16 cellular contexts compared by ENCODE assay signal in the genomic region with DNA sequence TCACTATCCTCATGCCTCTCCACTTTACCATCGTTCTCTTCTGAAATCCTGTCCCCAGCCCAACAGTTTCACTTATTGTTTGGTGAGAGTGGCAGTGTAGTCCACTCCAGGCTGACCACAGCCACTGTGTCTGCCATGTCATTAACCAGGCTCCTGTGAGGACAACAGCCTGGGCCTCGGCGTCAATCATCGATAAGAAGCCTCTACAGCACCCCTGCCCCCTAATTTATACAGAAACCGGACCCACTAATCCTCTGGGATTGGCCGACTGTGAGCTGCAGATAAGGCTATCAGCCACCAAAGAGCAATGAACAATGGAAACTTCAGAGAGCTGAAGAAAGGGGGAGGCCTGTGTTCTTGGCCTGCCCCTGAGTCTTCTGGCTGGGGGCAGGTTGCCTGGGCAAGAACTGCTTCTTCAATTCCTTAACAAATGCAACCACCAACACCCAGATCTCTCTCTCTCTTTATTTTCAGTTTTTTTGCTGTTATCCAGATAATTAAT. TPM values are rescaled to one million over a fixed set of nuclear protein-coding genes. Genes with fewer than 3 reads are reported as not detected.
DNase-seq lines count a peak whose midpoint lies in the region; TF ChIP-seq lines count a peak whose summit lies in the region.
"Had no signal": no experiment of that assay in that cellular context is flagged by ENCODE, and none has a peak within 500 bp of the region (broad histone marks: within the 10 kb centered on the region; RNA-seq: fewer than 3 reads in every experiment).

No MANE protein-coding gene starts in this region.

- H3K27ac ChIP-seq in A673 (ENCODE audit: low read depth, low read length, poor library complexity, severe bottlenecking) (peak overlapping the region; percentile 16), colonic mucosa (no peak overlapping the region)
- H3K27ac ChIP-seq: tibial artery had no signal

- no peak overlapping the region for H3K4me3 Mint-ChIP-seq in nephron progenitor cell
- H3K4me3 Mint-ChIP-seq: activated CD4-positive, alpha-beta T cell treated with anti-CD3 and anti-CD28 coated beads, Interleukin-2, amount 10 ng/mL, durations not matched to agents 24 days and 14 days had no signal

- H3K9me3 ChIP-seq in A673 (ENCODE audit: low read depth, low read length, poor library complexity, severe bottlenecking) (no peaks in the 10 kb centered on the region), colonic mucosa (no peaks in the 10 kb centered on the region)
- H3K9me3 ChIP-seq: tibial artery had no signal

- no peaks in the 10 kb centered on the region for H3K9me3 Mint-ChIP-seq in nephron progenitor cell
- H3K9me3 Mint-ChIP-seq: activated CD4-positive, alpha-beta T cell treated with anti-CD3 and anti-CD28 coated beads, Interleukin-2, amount 10 ng/mL, durations not matched to agents 24 days and 14 days had no signal

- peaks cover 20% of the 10 kb centered on the region for H3K4me1 Mint-ChIP-seq in nephron progenitor cell

- H3K36me3 Mint-ChIP-seq in nephron progenitor cell (ENCODE audit: low read depth) = peaks cover 65% of the 10 kb centered on the region

- TF ChIP-seq CTCF in A673 (conservative IDR thresholded peaks at IDR 0.05; ENCODE audit: low read depth, low read length) (no peak), nephron progenitor cell (IDR thresholded peaks at IDR 0.05) (no peak), colonic mucosa (IDR thresholded peaks at IDR 0.05) (no peak)

- peak overlapping the region; percentile 94 for H3K27ac Mint-ChIP-seq in nephron progenitor cell
- H3K27ac Mint-ChIP-seq: activated CD4-positive, alpha-beta T cell treated with anti-CD3 and anti-CD28 coated beads, Interleukin-2, amount 10 ng/mL, durations not matched to agents 24 days and 14 days had no signal

- H3K36me3 ChIP-seq in A673 (ENCODE audit: insufficient read depth, low read length, poor library complexity, severe bottlenecking) (peaks cover 47% of the 10 kb centered on the region), colonic mucosa (peaks cover 7% of the 10 kb centered on the region)

- H3K27me3 Mint-ChIP-seq in nephron progenitor cell (ENCODE audit: low read depth, poor library complexity) = no peaks in the 10 kb centered on the region
- H3K27me3 Mint-ChIP-seq: activated CD4-positive, alpha-beta T cell treated with anti-CD3 and anti-CD28 coated beads, Interleukin-2, amount 10 ng/mL, durations not matched to agents 24 days and 14 days had no signal

- H3K9ac ChIP-seq in colonic mucosa (ENCODE audit: low read depth in 2 of 2, low read length in 2 of 2) = no peak overlapping the region

- CTCF ChIA-PET in A673 (lab: Charles Lee) (no interaction called here), HEK293T (lab: Yijun Ruan, JAX) (interaction anchor here (1.2 kb wide), 1 partner anchor 49 kb away, joined by 3 read pairs; no protein-coding TSS in a partner anchor)

- BruUV-seq in A673 (replicated peaks; lab: Mats Ljungman, UMichigan) = TSS peak; percentile 23

- intact Hi-C loops in A673 (cut with micrococcal nuclease; ENCODE audit: unreplicated experiment) = no loop called here
- intact Hi-C loops in colonic mucosa (cut with DNase I) = no loop called here

- POLR2A ChIA-PET in A673 (lab: Charles Lee; ENCODE audit: low non-redundant PET) (no interaction called here), HEK293T (lab: Yijun Ruan, JAX) (interaction anchor here (2.0 kb wide), 1 partner anchor 9 kb away, joined by 10 read pairs; no protein-coding TSS in a partner anchor)

- H3K4me3 ChIP-seq in A673 (ENCODE audit: low read depth, low read length, poor library complexity, severe bottlenecking) (no peak overlapping the region), colonic mucosa (no peak overlapping the region)
- H3K4me3 ChIP-seq: tibial artery had no signal

- H3K4me1 ChIP-seq in A673 (ENCODE audit: insufficient read depth, low read length, poor library complexity, severe bottlenecking) (peaks cover 17% of the 10 kb centered on the region), colonic mucosa (peaks cover 2% of the 10 kb centered on the region)
- H3K4me1 ChIP-seq: tibial artery had no signal

- DNase-seq in A673 (ENCODE audit: low spot score) = no peak
- DNase-seq in HUDEP-2 (lab: John Stamatoyannopoulos, UW; ENCODE audit: unreplicated experiment in 76 of 76) = peak in 72 of 76 experiments; percentile 60 to 97 (median 83)
- DNase-seq in astrocyte of the hippocampus (ENCODE audit: low read depth, low spot score) = peak; percentile 17
- DNase-seq in nephron progenitor cell = no peak
- DNase-seq in colonic mucosa = no peak
- DNase-seq in midbrain (lab: John Stamatoyannopoulos, UW) = no peak
- no peak for DNase-seq in NCI-H2227 (lab: John Stamatoyannopoulos, UW; ENCODE audit: unreplicated experiment)
- DNase-seq in HEK293T (ENCODE audit: extremely low spot score) = no peak
- DNase-seq: activated CD4-positive, alpha-beta T cell treated with anti-CD3 and anti-CD28 coated beads, Interleukin-2, amount 10 ng/mL, durations not matched to agents 24 days and 14 days; activated T-cell treated with anti-CD3 and anti-CD28 coated beads, Interleukin-2, amount 50 U/mL, for 1 hour; AML-193; NCI-H2029; retina; tibial artery had no signal

- no peaks in the 10 kb centered on the region for H3K27me3 ChIP-seq in A673 (replicated peaks; ENCODE audit: insufficient read depth, low read depth, low read length, poor library complexity)
- H3K27me3 ChIP-seq in colonic mucosa = no peaks in the 10 kb centered on the region
- H3K27me3 ChIP-seq: tibial artery had no signal

TF ChIP-seq in HEK293T, 16 proteins besides CTCF, POLR2A, EP300 and RAD21:
- TF ChIP-seq BHLHE40 (IDR thresholded peaks at IDR 0.05; ENCODE audit: borderline replicate concordance) (no peak), FOXA1 (IDR thresholded peaks at IDR 0.05) (no peak), FOXM1 (IDR thresholded peaks at IDR 0.05; ENCODE audit: borderline replicate concordance) (no peak), NFRKB (IDR thresholded peaks at IDR 0.05) (no peak), SUZ12 (IDR thresholded peaks at IDR 0.05) (no peak)

RNA-seq across cellular contexts. Expression of a gene that starts 3.4 kb away (rescaled TPM):
- total RNA-seq in A673 (2021) (31.3 and 32.4 TPM in 2 replicates), colonic mucosa (10 to 100 TPM; 10.4 to 13.7 TPM)

RNA-seq across cellular contexts. Expression of a gene that starts 8.1 kb away (rescaled TPM):
- total RNA-seq in A673 (2021) (102 and 108 TPM in 2 replicates), colonic mucosa (10 to 100 TPM; 44.1 to 54.5 TPM)

RNA-seq across cellular contexts. Expression of a gene that starts 10.4 kb away (rescaled TPM):
- total RNA-seq in A673 (2021) = 62.9 and 67.0 TPM in 2 replicates
- 10 to 100 TPM; 75.8 to 87.4 TPM for total RNA-seq in colonic mucosa

RNA-seq across cellular contexts. Expression of a gene that starts 13.9 kb away (rescaled TPM):
- total RNA-seq in A673 (2021) = 58.6 and 70.9 TPM in 2 replicates
- 10 to 100 TPM; 18.4 to 21.0 TPM for total RNA-seq in colonic mucosa

RNA-seq across cellular contexts. Expression of a gene that starts 16.1 kb away (rescaled TPM):
- 4.5 and 4.7 TPM in 2 replicates for total RNA-seq in A673 (2021)
- under 1 TPM; 0.72 to 0.90 TPM for total RNA-seq in colonic mucosa
- total RNA-seq: myocyte; T-helper 2 cell treated with Interferon-gamma antibody and Interleukin-4, amounts not matched to agents 100 ng/mL and 5 ng/mL, for 36 hours had no signal

Comparison
In these comparisons a context has a peak if more than half of its experiments do, and no peak if none do; other contexts are left out.
1. DNase-seq: peak in HUDEP-2 (72 of 76) and astrocyte of the hippocampus (single experiment); none in A673 (single experiment), nephron progenitor cell (single experiment), colonic mucosa (single experiment), midbrain (single experiment), NCI-H2227 (single experiment) and HEK293T (single experiment).